In the genomic region with DNA sequence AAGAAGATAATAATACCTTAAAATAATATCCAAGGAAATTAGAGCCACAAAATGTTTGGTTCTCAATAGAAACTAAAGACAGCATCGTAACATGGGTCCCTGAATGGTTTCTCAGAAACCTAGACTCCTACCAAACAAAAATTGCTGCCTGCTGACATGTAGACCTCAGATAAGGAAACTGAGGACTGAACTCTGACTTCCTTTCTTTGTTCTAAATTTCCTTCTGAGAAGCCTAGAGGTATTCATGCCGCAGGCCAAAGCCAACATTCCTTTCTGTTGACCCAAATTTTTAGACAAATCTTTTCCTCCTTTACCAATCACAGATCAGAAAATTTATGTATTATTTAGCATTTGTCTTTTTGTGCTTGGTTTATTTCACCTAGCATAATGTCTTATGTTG, we compare ENCODE assay signal across 15 cellular contexts.
"Had no signal": no experiment of that assay in that cellular context is flagged by ENCODE, and none has a peak within 500 bp of the region (broad histone marks: within the 10 kb centered on the region; RNA-seq: fewer than 3 reads in every experiment).

No MANE protein-coding gene starts in this region.

- DNase-seq: activated CD4-positive, alpha-beta T cell treated with anti-CD3 and anti-CD28 coated beads, Interleukin-2, amount 50 U/mL, for 4 hours; activated T-cell treated with anti-CD3 and anti-CD28 coated beads, Interleukin-2, amount 50 U/mL, for 1 hour; dorsolateral prefrontal cortex; foreskin fibroblast; mesenchymal stem cell; nephron progenitor cell; stimulated activated CD4-positive, alpha-beta T cell treated with anti-CD3 and anti-CD28 coated beads, Interleukin-4, amount 100 ng/mL, for 4 hours; stomach; SW 1271 had no signal

- ATAC-seq: activated CD4-positive, CD25-positive, alpha-beta regulatory T cell treated with anti-CD3 and anti-CD28 coated beads, Interleukin-2, amount 50 U/mL, for 24 hours had no signal

- H3K4me1 ChIP-seq: esophagus muscularis mucosa, stomach had no signal

- H3K27ac Mint-ChIP-seq: activated naive CD4-positive, alpha-beta T cell treated with anti-CD3 and anti-CD28 coated beads, Interleukin-2, amount 50 U/mL, for 24 hours; nephron progenitor cell; T-helper 2 cell treated with Interferon-gamma antibody and Interleukin-4, amounts not matched to agents 5 μg/mL and 100 μg/mL, for 36 hours had no signal

- H3K36me3 ChIP-seq: esophagus muscularis mucosa, stomach, thoracic aorta had no signal

- H3K9me3 ChIP-seq: esophagus muscularis mucosa, stomach, thoracic aorta had no signal

- H3K9me3 Mint-ChIP-seq: nephron progenitor cell had no signal

- H3K27ac ChIP-seq: dorsolateral prefrontal cortex, esophagus muscularis mucosa, stomach, thoracic aorta had no signal

- H3K4me1 Mint-ChIP-seq: activated naive CD4-positive, alpha-beta T cell treated with anti-CD3 and anti-CD28 coated beads, Interleukin-2, amount 50 U/mL, for 24 hours; nephron progenitor cell had no signal

- H3K27me3 Mint-ChIP-seq: activated naive CD4-positive, alpha-beta T cell treated with anti-CD3 and anti-CD28 coated beads, Interleukin-2, amount 50 U/mL, for 24 hours had no signal

- H3K36me3 Mint-ChIP-seq: activated naive CD4-positive, alpha-beta T cell treated with anti-CD3 and anti-CD28 coated beads, Interleukin-2, amount 50 U/mL, for 24 hours had no signal

- H3K4me3 Mint-ChIP-seq: activated naive CD4-positive, alpha-beta T cell treated with anti-CD3 and anti-CD28 coated beads, Interleukin-2, amount 50 U/mL, for 24 hours; nephron progenitor cell; T-helper 2 cell treated with Interferon-gamma antibody and Interleukin-4, amounts not matched to agents 5 μg/mL and 100 μg/mL, for 36 hours had no signal

- H3K27me3 ChIP-seq: dorsolateral prefrontal cortex, esophagus muscularis mucosa, stomach had no signal

- H3K4me3 ChIP-seq: dorsolateral prefrontal cortex, esophagus muscularis mucosa, skin epidermis, stomach, thoracic aorta had no signal
